ENCODE assay signal across 13 cellular contexts in the genomic region with DNA sequence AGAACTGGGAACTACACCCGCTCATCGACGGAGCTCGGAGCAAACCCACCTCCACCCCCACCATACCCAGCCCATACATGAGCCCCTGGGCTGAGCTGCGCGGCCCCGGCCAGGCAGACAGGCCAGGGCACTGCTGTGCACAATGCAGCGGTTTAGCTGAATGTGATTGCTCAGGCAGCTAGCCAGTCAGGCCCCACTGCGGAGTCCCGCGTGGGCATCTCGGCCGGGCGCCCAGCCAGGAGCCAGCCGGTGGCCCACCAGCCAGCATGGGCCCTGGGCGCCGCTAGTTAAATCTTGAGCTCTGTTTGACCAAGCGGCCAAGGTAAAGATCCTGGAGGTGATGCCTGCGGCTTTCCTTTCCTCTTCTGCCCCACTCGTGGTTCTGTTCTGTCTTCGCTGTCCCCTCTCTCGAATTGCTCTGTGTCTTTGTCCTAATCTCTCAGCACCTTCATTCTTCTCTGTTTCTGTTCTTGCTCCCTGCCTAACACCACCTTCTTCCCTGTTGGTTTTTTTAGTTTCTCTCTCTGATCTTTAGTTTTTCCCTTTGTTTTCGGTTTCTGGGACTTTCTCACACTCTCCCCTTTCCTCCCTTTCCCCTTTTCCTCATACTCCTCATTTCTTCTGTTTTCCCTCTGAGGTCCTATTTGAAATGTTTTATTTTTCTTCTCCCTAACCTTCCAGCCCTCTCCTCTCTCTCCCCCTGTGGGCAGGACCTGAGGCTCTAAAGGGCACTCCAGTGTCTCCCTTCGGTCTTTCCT. TPM values are rescaled to one million over a fixed set of nuclear protein-coding genes. Genes with fewer than 3 reads are reported as not detected.
DNase-seq lines count a peak whose midpoint lies in the region; ATAC-seq and TF ChIP-seq lines count a peak whose summit lies in the region.
"Had no signal": no experiment of that assay in that cellular context is flagged by ENCODE, and none has a peak within 500 bp of the region (broad histone marks: within the 10 kb centered on the region; RNA-seq: fewer than 3 reads in every experiment).

No MANE protein-coding gene starts in this region.

- no peak for DNase-seq in activated T-cell treated with anti-CD3 and anti-CD28 coated beads, Interleukin-2, amount 50 U/mL, for 4 hours
- no peak for DNase-seq in activated T-cell treated with anti-CD3 and anti-CD28 coated beads, Interleukin-2, amount 50 U/mL, for 48 hours
- DNase-seq in D341Med (ENCODE audit: low spot score) (peak; percentile 15), nephron progenitor cell (no peak), AG20443 (ENCODE audit: low spot score) (no peak), NCI-H1930 (lab: John Stamatoyannopoulos, UW) (no peak)
- DNase-seq in activated naive CD8-positive, alpha-beta T cell treated with anti-CD3 and anti-CD28 coated beads for 36 hours = no peak
- DNase-seq: activated B cell treated with CpG ODN at 0.5 μM for 24 hours, foreskin fibroblast, NCI-H146, NCI-H226 had no signal

- no peaks in the 10 kb centered on the region for H3K9me3 Mint-ChIP-seq in activated T-cell treated with anti-CD3 and anti-CD28 coated beads, Interleukin-2, amount 50 U/mL, for 4 hours
- H3K9me3 Mint-ChIP-seq in activated naive CD8-positive, alpha-beta T cell treated with anti-CD3 and anti-CD28 coated beads for 36 hours = no peaks in the 10 kb centered on the region
- no peaks in the 10 kb centered on the region for H3K9me3 Mint-ChIP-seq in nephron progenitor cell

- no peak for TF ChIP-seq CTCF in nephron progenitor cell (IDR thresholded peaks at IDR 0.05)

- peaks cover 74% of the 10 kb centered on the region for H3K36me3 Mint-ChIP-seq in activated T-cell treated with anti-CD3 and anti-CD28 coated beads, Interleukin-2, amount 50 U/mL, for 4 hours (ENCODE audit: insufficient read depth)
- H3K36me3 Mint-ChIP-seq in activated naive CD8-positive, alpha-beta T cell treated with anti-CD3 and anti-CD28 coated beads for 36 hours = peaks cover 65% of the 10 kb centered on the region
- H3K36me3 Mint-ChIP-seq in nephron progenitor cell (ENCODE audit: low read depth) = peaks cover 98% of the 10 kb centered on the region

- peak overlapping the region; percentile 46 for H3K27ac Mint-ChIP-seq in activated naive CD8-positive, alpha-beta T cell treated with anti-CD3 and anti-CD28 coated beads for 36 hours
- H3K27ac Mint-ChIP-seq in nephron progenitor cell = peak overlapping the region; percentile 98
- H3K27ac Mint-ChIP-seq: activated B cell treated with CpG ODN at 0.5 μM for 24 hours had no signal

- peaks cover 45% of the 10 kb centered on the region for H3K4me1 Mint-ChIP-seq in activated T-cell treated with anti-CD3 and anti-CD28 coated beads, Interleukin-2, amount 50 U/mL, for 4 hours (ENCODE audit: low read depth)
- peaks cover 58% of the 10 kb centered on the region for H3K4me1 Mint-ChIP-seq in activated naive CD8-positive, alpha-beta T cell treated with anti-CD3 and anti-CD28 coated beads for 36 hours
- H3K4me1 Mint-ChIP-seq in nephron progenitor cell = peaks cover 91% of the 10 kb centered on the region

- H3K27me3 Mint-ChIP-seq in activated T-cell treated with anti-CD3 and anti-CD28 coated beads, Interleukin-2, amount 50 U/mL, for 4 hours (ENCODE audit: low read depth) = no peaks in the 10 kb centered on the region
- no peaks in the 10 kb centered on the region for H3K27me3 Mint-ChIP-seq in activated naive CD8-positive, alpha-beta T cell treated with anti-CD3 and anti-CD28 coated beads for 36 hours
- H3K27me3 Mint-ChIP-seq in nephron progenitor cell (ENCODE audit: low read depth, poor library complexity) = peaks cover 2% of the 10 kb centered on the region
- H3K27me3 Mint-ChIP-seq: activated B cell treated with CpG ODN at 0.5 μM for 24 hours had no signal

- no peak for ATAC-seq in activated T-cell treated with anti-CD3 and anti-CD28 coated beads, Interleukin-2, amount 50 U/mL, for 4 hours
- ATAC-seq in GM19023 (IDR thresholded peaks at IDR 0.05; ENCODE audit: unreplicated experiment) = no peak
- ATAC-seq: sciatic nerve had no signal

- peak overlapping the region; percentile 16 for H3K4me3 Mint-ChIP-seq in activated T-cell treated with anti-CD3 and anti-CD28 coated beads, Interleukin-2, amount 50 U/mL, for 4 hours
- no peak overlapping the region for H3K4me3 Mint-ChIP-seq in activated naive CD8-positive, alpha-beta T cell treated with anti-CD3 and anti-CD28 coated beads for 36 hours
- peak overlapping the region; percentile 5 for H3K4me3 Mint-ChIP-seq in nephron progenitor cell
- H3K4me3 Mint-ChIP-seq: activated B cell treated with CpG ODN at 0.5 μM for 24 hours had no signal

RNA-seq across cellular contexts. Expression of a gene that starts 6.6 kb away (rescaled TPM):
- 1 to 10 TPM; 3.7 to 5.1 (median 4.6) TPM for total RNA-seq in activated T-cell treated with anti-CD3 and anti-CD28 coated beads, Interleukin-2, amount 50 U/mL, for 4 hours
- 1 to 10 TPM; 1.7 to 2.3 TPM for total RNA-seq in activated naive CD8-positive, alpha-beta T cell treated with anti-CD3 and anti-CD28 coated beads for 36 hours

RNA-seq across cellular contexts. Expression of a gene that starts 8.0 kb away (rescaled TPM):
- total RNA-seq in activated T-cell treated with anti-CD3 and anti-CD28 coated beads, Interleukin-2, amount 50 U/mL, for 4 hours = 100 to 1,000 TPM; 406 to 450 (median 436) TPM
- 100 to 1,000 TPM; 296 to 297 TPM for total RNA-seq in activated naive CD8-positive, alpha-beta T cell treated with anti-CD3 and anti-CD28 coated beads for 36 hours

RNA-seq across cellular contexts. Expression of a gene that starts 12.7 kb away (rescaled TPM):
- under 1 TPM; 0.32 to 0.54 (median 0.35) TPM for total RNA-seq in activated T-cell treated with anti-CD3 and anti-CD28 coated beads, Interleukin-2, amount 50 U/mL, for 4 hours
- total RNA-seq in activated naive CD8-positive, alpha-beta T cell treated with anti-CD3 and anti-CD28 coated beads for 36 hours = under 1 TPM in 1 of 2 experiments, not detected in 1; 0.14 TPM

RNA-seq across cellular contexts. Expression of a gene that starts 15.8 kb away (rescaled TPM):
- total RNA-seq in activated T-cell treated with anti-CD3 and anti-CD28 coated beads, Interleukin-2, amount 50 U/mL, for 4 hours = 10 to 100 TPM; 44.9 to 47.7 (median 45.4) TPM
- total RNA-seq in activated naive CD8-positive, alpha-beta T cell treated with anti-CD3 and anti-CD28 coated beads for 36 hours = 10 to 100 TPM; 44.2 to 45.1 TPM

RNA-seq across cellular contexts. Expression of a gene that starts 30.4 kb away (rescaled TPM):
- 10 to 100 TPM; 22.9 to 31.7 (median 29.6) TPM for total RNA-seq in activated T-cell treated with anti-CD3 and anti-CD28 coated beads, Interleukin-2, amount 50 U/mL, for 4 hours
- total RNA-seq in activated naive CD8-positive, alpha-beta T cell treated with anti-CD3 and anti-CD28 coated beads for 36 hours = 10 to 100 TPM; 13.4 to 14.6 TPM
